Comparison of ENCODE assay signal across 8 cellular contexts in the genomic region with DNA sequence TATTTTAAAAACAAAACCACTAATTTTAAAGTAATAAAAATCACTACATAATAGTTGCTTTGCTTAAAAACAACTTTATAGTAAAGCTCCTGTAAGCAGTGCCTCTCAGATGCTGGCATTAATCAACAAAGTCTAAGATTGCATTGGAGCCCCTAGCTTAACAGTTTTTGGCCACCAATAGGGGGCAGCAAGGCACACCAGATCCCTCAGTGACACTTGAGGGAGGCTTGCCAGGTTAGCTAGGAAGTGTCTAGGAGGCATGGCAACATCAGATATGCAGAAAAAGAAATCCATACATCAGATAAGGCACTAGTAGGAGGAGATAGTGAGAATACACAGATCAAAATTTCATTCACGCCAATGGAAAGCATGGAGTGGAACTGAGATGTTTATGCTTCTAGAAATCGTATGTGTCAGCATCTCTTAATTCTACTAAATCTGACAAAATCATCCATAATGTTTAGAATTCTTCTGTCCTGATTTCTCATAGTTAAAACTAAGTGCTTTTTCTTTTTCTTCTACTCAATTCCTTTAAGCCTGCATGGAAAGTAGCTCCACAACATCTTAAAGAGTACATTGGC.
DNase-seq lines count a peak whose midpoint lies in the region; ATAC-seq and TF ChIP-seq lines count a peak whose summit lies in the region.

No MANE protein-coding gene starts in this region.

- H3K18ac ChIP-seq in mesenchymal stem cell (ENCODE audit: low read depth in 1 of 2, low read length in 2 of 2), result no peak overlapping the region

- H3K27me3 Mint-ChIP-seq in CD8-positive, alpha-beta T cell (ENCODE audit: low read depth), result peaks cover 2% of the 10 kb centered on the region

- no peaks in the 10 kb centered on the region for H3K27me3 ChIP-seq in CD8-positive, alpha-beta T cell (ENCODE audit: insufficient read depth, low read length)
- no peaks in the 10 kb centered on the region for H3K27me3 ChIP-seq in mesenchymal stem cell (ENCODE audit: control insufficient read depth in 1 of 2, insufficient read depth in 1 of 2, low read length in 2 of 2)

- H3K4me2 ChIP-seq in mesenchymal stem cell (ENCODE audit: low read length, poor library complexity, severe bottlenecking), result no peak overlapping the region

- no peak overlapping the region for H2BK15ac ChIP-seq in mesenchymal stem cell (ENCODE audit: low read depth, poor library complexity, severe bottlenecking)

- H3K4me3 ChIP-seq in CD8-positive, alpha-beta T cell (ENCODE audit: low read depth, low read length), result no peak overlapping the region
- H3K4me3 ChIP-seq in mesenchymal stem cell (ENCODE audit: insufficient read depth in 1 of 2, low read depth in 1 of 2, low read length in 2 of 2), result no peak overlapping the region

- H3K9me3 ChIP-seq in CD8-positive, alpha-beta T cell (ENCODE audit: low read length), result no peaks in the 10 kb centered on the region
- no peaks in the 10 kb centered on the region for H3K9me3 ChIP-seq in mesenchymal stem cell (ENCODE audit: control insufficient read depth, low read length)

- H2AFZ ChIP-seq in mesenchymal stem cell (ENCODE audit: low read depth, low read length), result no peak overlapping the region

- H3K9me3 Mint-ChIP-seq in CD8-positive, alpha-beta T cell, result no peaks in the 10 kb centered on the region

- H3K9ac ChIP-seq in mesenchymal stem cell (ENCODE audit: low read length), result no peak overlapping the region

- no peak overlapping the region for H2AK5ac ChIP-seq in mesenchymal stem cell (ENCODE audit: low read length, severe bottlenecking)

- POLR2A ChIA-PET in CD8-positive, alpha-beta T cell (lab: Charles Lee), result no interaction called here

- no peak overlapping the region for H4K8ac ChIP-seq in mesenchymal stem cell (ENCODE audit: low read length)

- no peak overlapping the region for H3K23ac ChIP-seq in mesenchymal stem cell (ENCODE audit: low read length in 2 of 2)

- intact Hi-C loops in CD8-positive, alpha-beta T cell (cut with DNase I, micrococcal nuclease), result loop anchor here (1.0 to 5.0 kb wide), 5 partner anchors 106 to 458 kb away; no protein-coding TSS in a partner anchor

- H2BK5ac ChIP-seq in mesenchymal stem cell (ENCODE audit: low read depth, low read length, poor library complexity, severe bottlenecking), result no peak overlapping the region

- H4K91ac ChIP-seq in mesenchymal stem cell (ENCODE audit: low read length), result no peak overlapping the region

- no peak for ATAC-seq in CD8-positive, alpha-beta T cell
- peak; percentile 95 for ATAC-seq in GM19372 (IDR thresholded peaks at IDR 0.05; ENCODE audit: low read depth, unreplicated experiment)
- peak; percentile 98 for ATAC-seq in HG03442 (IDR thresholded peaks at IDR 0.05; ENCODE audit: unreplicated experiment)

- 60% methylated on average over 1 of the region's 2 CpGs for WGBS in mesenchymal stem cell

- H2BK12ac ChIP-seq in mesenchymal stem cell (ENCODE audit: low read length in 2 of 2), result no peak overlapping the region

- no peak overlapping the region for H3K14ac ChIP-seq in mesenchymal stem cell (ENCODE audit: low read length in 2 of 2)

- no peaks in the 10 kb centered on the region for H3K79me1 ChIP-seq in mesenchymal stem cell (replicated peaks; ENCODE audit: low read length, poor library complexity, severe bottlenecking)

- DNase-seq in CD8-positive, alpha-beta T cell, result peak; percentile 8 to 60 (median 40)
- DNase-seq in NCI-H524 treated with DMSO at 0.1 percent for 48 hours (lab: John Stamatoyannopoulos, UW) (peak; percentile 17), ecto neural progenitor cell (ENCODE audit: low spot score) (peak; percentile 74), mesenchymal stem cell (peak; percentile 69)
- DNase-seq in activated CD4-positive, alpha-beta T cell treated with anti-CD3 and anti-CD28 coated beads, Interleukin-2, amount 50 U/mL, for 1 hour, result peak; percentile 43
- peak; percentile 78 for DNase-seq in stimulated activated CD8-positive, alpha-beta memory T cell treated with anti-CD3 and anti-CD28 coated beads, Interleukin-4, amount 100 ng/mL, for 48 hours

- no peak overlapping the region for H3K27ac Mint-ChIP-seq in CD8-positive, alpha-beta T cell

- CTCF ChIA-PET in CD8-positive, alpha-beta T cell (lab: Charles Lee), result interaction anchor here (0.5 to 3.2 kb wide), 18 partner anchors 9 to 544 kb away, joined by 3 to 24 read pairs (median 3); no protein-coding TSS in a partner anchor

- no peak overlapping the region for H3K4ac ChIP-seq in mesenchymal stem cell (ENCODE audit: low read depth in 1 of 2, low read length in 2 of 2)

- no peaks in the 10 kb centered on the region for H3K36me3 ChIP-seq in CD8-positive, alpha-beta T cell (ENCODE audit: insufficient read depth, low read length)
- H3K36me3 ChIP-seq in mesenchymal stem cell (ENCODE audit: control insufficient read depth in 1 of 2, insufficient read depth in 2 of 2, low read depth in 1 of 2, low read length in 2 of 2), result no peaks in the 10 kb centered on the region

- H3K4me1 Mint-ChIP-seq in CD8-positive, alpha-beta T cell (ENCODE audit: low read depth), result no peaks in the 10 kb centered on the region

- peak; percentile 55 for TF ChIP-seq CTCF in CD8-positive, alpha-beta T cell (IDR thresholded peaks at IDR 0.05)

- no peak overlapping the region for H3K27ac ChIP-seq in CD8-positive, alpha-beta T cell (ENCODE audit: low read depth, low read length)
- H3K27ac ChIP-seq in mesenchymal stem cell (ENCODE audit: low read length, poor library complexity, severe bottlenecking), result no peak overlapping the region

- H3K4me3 Mint-ChIP-seq in CD8-positive, alpha-beta T cell, result no peak overlapping the region

- no peaks in the 10 kb centered on the region for H3K36me3 Mint-ChIP-seq in CD8-positive, alpha-beta T cell

- no peaks in the 10 kb centered on the region for H3K4me1 ChIP-seq in CD8-positive, alpha-beta T cell (ENCODE audit: insufficient read depth, low read length)
- H3K4me1 ChIP-seq in mesenchymal stem cell (ENCODE audit: control insufficient read depth, insufficient read depth, low read depth, low read length), result no peaks in the 10 kb centered on the region

- H2BK120ac ChIP-seq in mesenchymal stem cell (ENCODE audit: low read depth, low read length), result no peak overlapping the region

Comparison
In these comparisons a context has a peak if more than half of its experiments do, and no peak if none do; other contexts are left out.
1. DNase-seq: peak in every context shown above with its lines; median percentile 78 in stimulated activated CD8-positive, alpha-beta memory T cell treated with anti-CD3 and anti-CD28 coated beads, Interleukin-4, amount 100 ng/mL, for 48 hours; 74 in ecto neural progenitor cell; 69 in mesenchymal stem cell; 43 in activated CD4-positive, alpha-beta T cell treated with anti-CD3 and anti-CD28 coated beads, Interleukin-2, amount 50 U/mL, for 1 hour; 40 in CD8-positive, alpha-beta T cell; 17 in NCI-H524 treated with DMSO at 0.1 percent for 48 hours.